18 cellular contexts compared by ENCODE assay signal in the genomic region with DNA sequence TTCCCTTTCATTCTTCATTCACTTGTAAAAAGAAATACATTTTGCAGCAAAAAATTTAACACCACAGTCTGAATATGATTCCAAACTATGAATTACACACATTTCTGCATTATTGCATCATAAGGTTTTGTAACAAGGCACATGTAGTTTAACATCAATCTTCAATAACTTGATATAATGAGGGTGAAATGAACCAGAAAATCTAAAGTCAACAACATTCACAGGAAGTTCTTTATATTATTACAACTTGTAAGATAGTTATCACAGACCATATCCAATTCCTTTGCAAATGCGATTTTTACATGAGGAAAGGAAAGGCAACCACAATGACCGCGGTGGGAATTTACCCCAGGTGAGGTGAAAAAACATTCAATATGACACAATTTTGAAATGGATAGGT.
DNase-seq lines count a peak whose midpoint lies in the region; ATAC-seq and TF ChIP-seq lines count a peak whose summit lies in the region.
"Had no signal": no experiment of that assay in that cellular context is flagged by ENCODE, and none has a peak within 500 bp of the region (broad histone marks: within the 10 kb centered on the region; RNA-seq: fewer than 3 reads in every experiment).

No MANE protein-coding gene starts in this region.

- DNase-seq in DMS53 (lab: John Stamatoyannopoulos, UW) = peak; percentile 61
- peak; percentile 80 for DNase-seq in NCI-H146 (lab: John Stamatoyannopoulos, UW)
- peak; percentile 42 to 77 for DNase-seq in SJCRH30
- DNase-seq in fibroblast of peridontal ligament (ENCODE audit: extremely low read depth) = peak; percentile 14
- no peak for DNase-seq in NCI-H1436 treated with DMSO at 0.1 percent for 48 hours (lab: John Stamatoyannopoulos, UW)
- no peak for DNase-seq in KBM-7
- no peak for DNase-seq in upper lobe of left lung
- DNase-seq: activated CD8-positive, alpha-beta T cell treated with anti-CD3 and anti-CD28 coated beads for 36 hours; adrenal gland; cerebellar nuclear complex; DMS 273 treated with DMSO at 0.1 percent for 48 hours; gastrocnemius medialis; left ventricle myocardium superior; NCI-H1092; NCI-H524 treated with DMSO at 0.1 percent for 48 hours; stimulated activated CD4-positive, alpha-beta T cell treated with anti-CD3 and anti-CD28 coated beads, Interleukin-4, amount 100 ng/mL, for 4 hours had no signal

- no peak for TF ChIP-seq POLR2A in upper lobe of left lung (IDR thresholded peaks at IDR 0.05)

- no peak for TF ChIP-seq EP300 in upper lobe of left lung (IDR thresholded peaks at IDR 0.05)

- in situ Hi-C loops in KBM-7 (cut with MboI; ENCODE audit: low pct_unique_long_range_greater_than_20kb, low sequenced_read_pairs) = no loop called here

- H3K4me1 ChIP-seq in SJCRH30 = peaks cover 11% of the 10 kb centered on the region; the same call in 1 of the 2 replicates
- H3K4me1 ChIP-seq in upper lobe of left lung = no peaks in the 10 kb centered on the region
- H3K4me1 ChIP-seq: adrenal gland, gastrocnemius medialis had no signal

- H3K27ac ChIP-seq in SJCRH30 (peak overlapping the region; percentile 68), upper lobe of left lung (no peak overlapping the region)
- H3K27ac ChIP-seq: adrenal gland, gastrocnemius medialis, skin epidermis had no signal

- ATAC-seq in upper lobe of left lung (ENCODE audit: low FRiP score in 2 of 2) (no peak), GM19035 (IDR thresholded peaks at IDR 0.05; ENCODE audit: unreplicated experiment) (no peak)
- ATAC-seq: activated CD8-positive, alpha-beta T cell treated with anti-CD3 and anti-CD28 coated beads for 36 hours; gastrocnemius medialis; left ventricle myocardium superior had no signal

- H3K27me3 ChIP-seq in SJCRH30 (no peaks in the 10 kb centered on the region), upper lobe of left lung (no peaks in the 10 kb centered on the region)
- H3K27me3 ChIP-seq: adrenal gland, gastrocnemius medialis had no signal

- WGBS in upper lobe of left lung, 2 donors = 71 to 76% methylated on average over 3 of the region's 3 CpGs

- H3K4me3 ChIP-seq in SJCRH30 = no peak overlapping the region
- H3K4me3 ChIP-seq in upper lobe of left lung = no peak overlapping the region
- H3K4me3 ChIP-seq: adrenal gland, gastrocnemius medialis, skin epidermis had no signal

- H3K9me3 ChIP-seq in SJCRH30 (replicated peaks) = no peaks in the 10 kb centered on the region
- H3K9me3 ChIP-seq in upper lobe of left lung = no peaks in the 10 kb centered on the region
- H3K9me3 ChIP-seq: adrenal gland, gastrocnemius medialis had no signal

- TF ChIP-seq CTCF in upper lobe of left lung (IDR thresholded peaks at IDR 0.05) = no peak

- H3K36me3 ChIP-seq in SJCRH30 = no peaks in the 10 kb centered on the region
- no peaks in the 10 kb centered on the region for H3K36me3 ChIP-seq in upper lobe of left lung
- H3K36me3 ChIP-seq: adrenal gland, gastrocnemius medialis had no signal

Comparison
In these comparisons a context has a peak if more than half of its experiments do, and no peak if none do; other contexts are left out.
1. DNase-seq: peak in DMS53 (single experiment), NCI-H146 (single experiment), SJCRH30 (2 of 2) and fibroblast of peridontal ligament (single experiment); none in NCI-H1436 treated with DMSO at 0.1 percent for 48 hours (single experiment), KBM-7 (single experiment) and upper lobe of left lung (0 of 2).